15 cellular contexts compared by ENCODE assay signal in the genomic region with DNA sequence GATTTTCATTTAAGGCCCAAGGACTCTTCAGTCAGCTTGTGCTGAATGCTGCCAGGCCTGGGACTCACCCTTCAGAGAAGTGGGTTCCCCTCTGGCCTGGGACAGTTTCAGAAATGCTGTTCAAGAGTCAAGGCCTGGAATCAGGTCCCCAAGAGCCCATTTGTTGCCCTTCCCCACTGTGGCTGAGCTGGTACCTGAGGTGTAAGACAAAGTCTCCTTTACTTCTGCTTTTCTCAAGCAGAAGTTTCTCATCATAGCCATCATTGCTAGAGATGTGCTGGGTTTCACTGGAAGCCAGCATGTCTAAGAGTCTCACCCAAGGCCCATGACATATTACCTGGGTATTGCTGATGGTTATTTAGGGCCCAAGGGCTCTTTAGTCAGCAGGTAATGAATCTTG. TPM values are rescaled to one million over a fixed set of nuclear protein-coding genes. Genes with fewer than 3 reads are reported as not detected.
DNase-seq lines count a peak whose midpoint lies in the region; ATAC-seq, FAIRE-seq and TF ChIP-seq lines count a peak whose summit lies in the region.
"Had no signal": no experiment of that assay in that cellular context is flagged by ENCODE, and none has a peak within 500 bp of the region (broad histone marks: within the 10 kb centered on the region; RNA-seq: fewer than 3 reads in every experiment).

No MANE protein-coding gene starts in this region.

- ATAC-seq in GM19043 (IDR thresholded peaks at IDR 0.05; ENCODE audit: low read depth, unreplicated experiment) = peak; percentile 57
- ATAC-seq in HG02642 (IDR thresholded peaks at IDR 0.05; ENCODE audit: poor library complexity, unreplicated experiment) = peak; percentile 71
- peak; percentile 68 for ATAC-seq in HG03565 (IDR thresholded peaks at IDR 0.05; ENCODE audit: unreplicated experiment)
- ATAC-seq: activated CD8-positive, alpha-beta T cell treated with anti-CD3 and anti-CD28 coated beads, Interleukin-2, amount 10 ng/mL, durations not matched to agents 7 days and 5 days had no signal

- no peak for TF ChIP-seq POLR2A in GM12891 (IDR thresholded peaks at IDR 0.05; ENCODE audit: low read depth, low read length)

- FAIRE-seq in GM12891 (lab: Jason Lieb, UNC) = peak; percentile 76
- FAIRE-seq: astrocyte had no signal

- DNase-seq in GM12891 (ENCODE audit: insufficient read length, low spot score) (no peak), NCI-H146 (lab: John Stamatoyannopoulos, UW) (no peak), NCI-H187 (lab: John Stamatoyannopoulos, UW) (no peak), EL (no peak), NCI-H345 treated with DMSO at 0.1 percent for 48 hours (lab: John Stamatoyannopoulos, UW; ENCODE audit: unreplicated experiment) (no peak)
- DNase-seq: activated CD8-positive, alpha-beta T cell treated with anti-CD3 and anti-CD28 coated beads, Interleukin-2, amount 10 ng/mL, durations not matched to agents 7 days and 5 days; activated effector memory CD4-positive, alpha-beta T cell treated with anti-CD3 and anti-CD28 coated beads, Interleukin-2, amount 50 U/mL, for 16 hours; dermis blood vessel endothelial cell; hypothalamus; NCI-H2107; stimulated activated CD4-positive, alpha-beta T cell treated with anti-CD3 and anti-CD28 coated beads, Interleukin-12 subunit alpha, Interleukin-12 subunit beta, amount 100 ng/mL, for 4 hours had no signal

TF ChIP-seq in GM12891, 5 proteins besides CTCF, POLR2A, EP300 and RAD21:
- TF ChIP-seq PAX5 (IDR thresholded peaks at IDR 0.05; ENCODE audit: insufficient read depth, low read length, severe bottlenecking) = no peak
- TF ChIP-seq TAF1 (IDR thresholded peaks at IDR 0.05; ENCODE audit: low read depth, low read length) = no peak
- no peak for TF ChIP-seq POU2F2 (IDR thresholded peaks at IDR 0.05; ENCODE audit: low read depth, low read length)
- TF ChIP-seq SPI1 (IDR thresholded peaks at IDR 0.05; ENCODE audit: low read depth, low read length) = no peak
- TF ChIP-seq POLR2AphosphoS5 (IDR thresholded peaks at IDR 0.05; ENCODE audit: low read depth, low read length) = no peak

RNA-seq across cellular contexts. Expression of gene FANCM, which starts 8.9 kb away (rescaled TPM):
- polyA plus RNA-seq in GM12891 (2012; ENCODE audit: low read depth, missing spikeins) = 3.0 TPM

RNA-seq across cellular contexts. Expression of gene FKBP3, which starts 10.4 kb away (rescaled TPM):
- 112 TPM for polyA plus RNA-seq in GM12891 (2012; ENCODE audit: low read depth, missing spikeins)
